Comparison of ENCODE assay signal across 12 cellular contexts in the genomic region with DNA sequence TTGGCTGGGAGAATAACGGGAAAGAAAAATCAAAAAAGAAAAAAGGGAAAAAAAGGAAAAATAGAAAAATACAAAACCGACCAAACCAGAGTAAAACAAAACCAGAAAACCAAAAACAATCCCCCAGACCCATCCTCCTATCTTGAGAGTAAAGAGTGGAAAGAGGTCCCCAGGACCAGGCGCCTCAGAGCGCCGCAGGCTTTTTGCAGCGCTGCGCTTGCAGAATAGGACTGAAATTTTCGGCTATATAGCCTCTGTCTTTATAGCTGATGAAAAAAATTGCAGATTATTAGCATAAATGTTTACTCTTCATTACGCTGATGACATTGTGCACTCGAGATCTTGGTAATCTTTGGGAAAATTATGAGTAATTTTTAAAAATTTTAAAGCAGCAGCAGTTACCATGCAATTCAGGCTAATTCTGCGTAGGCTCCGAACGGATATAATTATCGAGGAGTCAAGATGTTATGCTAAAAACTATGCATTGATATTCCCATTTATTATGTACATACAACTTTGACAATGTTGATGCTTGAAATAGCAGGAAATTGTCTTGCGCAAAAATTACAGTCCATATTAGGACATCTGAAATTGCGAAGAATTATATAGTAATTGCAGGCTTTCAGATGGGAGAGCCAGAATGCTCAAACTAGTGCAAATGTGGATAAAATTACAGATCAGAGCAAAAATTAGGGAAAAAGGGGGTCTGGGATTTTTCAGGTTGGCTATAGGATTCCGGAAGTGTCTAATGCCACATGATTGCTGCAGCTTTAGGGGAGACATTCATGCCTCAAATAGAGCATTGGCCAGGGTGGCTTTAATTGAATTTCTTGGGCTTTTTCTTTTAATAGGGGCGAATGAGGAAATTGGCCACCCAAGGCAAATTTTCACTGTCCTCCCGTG. TPM values are rescaled to one million over a fixed set of nuclear protein-coding genes. Genes with fewer than 3 reads are reported as not detected.
A peak's percentile ranks its signal among the peaks of the same experiment; 100 is the strongest.
DNase-seq lines count a peak whose midpoint lies in the region; ATAC-seq and TF ChIP-seq lines count a peak whose summit lies in the region.
"Had no signal": no experiment of that assay in that cellular context is flagged by ENCODE, and none has a peak within 500 bp of the region (broad histone marks: within the 10 kb centered on the region; RNA-seq: fewer than 3 reads in every experiment).

No MANE protein-coding gene starts in this region.

- H3K36me3 ChIP-seq in SJSA1 (no peaks in the 10 kb centered on the region; the same call in 1 of the 2 replicates), left lung (no peaks in the 10 kb centered on the region)
- H3K36me3 ChIP-seq: uterus had no signal

- DNase-seq in AG04450 (ENCODE audit: low read depth, low spot score) (no peak), ELF-1 (ENCODE audit: low read depth, low spot score) (peak; percentile 17), SJSA1 (ENCODE audit: low read depth in 1 of 2, low spot score in 2 of 2) (no peak), NOMO-1 treated with dmso at 0.1 percent for 144 hours (lab: John Stamatoyannopoulos, UW; ENCODE audit: unreplicated experiment) (no peak), left lung (no peak)
- DNase-seq: NCI-H2029 treated with DMSO at 0.1 percent for 48 hours; stimulated activated CD4-positive, alpha-beta T cell treated with anti-CD3 and anti-CD28 coated beads, Interleukin-2, amount 100 ng/mL, for 24 hours; uterus had no signal

- POLR2A ChIA-PET in AG04450 (lab: Yijun Ruan, JAX), result interaction anchor here (0.8 kb wide), 1 partner anchor 8 kb away, joined by 6 read pairs; no protein-coding TSS in a partner anchor

- no peak for ATAC-seq in GM21367 (IDR thresholded peaks at IDR 0.05; ENCODE audit: unreplicated experiment)
- ATAC-seq in HG02884 (IDR thresholded peaks at IDR 0.05; ENCODE audit: unreplicated experiment), result no peak
- ATAC-seq in left lung, result no peak

- intact Hi-C loops in left lung (cut with DNase I), result no loop called here

- TF ChIP-seq CTCF in AG04450 (IDR thresholded peaks at IDR 0.05; ENCODE audit: low read depth, low read length) (no peak), left lung (IDR thresholded peaks at IDR 0.05) (no peak)

- H3K9me3 ChIP-seq in AG04450 (ENCODE audit: control insufficient read depth, insufficient read depth, low read length), result peaks cover under 1% of the 10 kb centered on the region; the same call in 1 of the 2 replicates
- no peaks in the 10 kb centered on the region for H3K9me3 ChIP-seq in SJSA1 (replicated peaks)
- H3K9me3 ChIP-seq in iPS-18c (ENCODE audit: control insufficient read depth, insufficient read depth, low read length), result peaks cover 4% of the 10 kb centered on the region
- no peaks in the 10 kb centered on the region for H3K9me3 ChIP-seq in left lung
- H3K9me3 ChIP-seq: uterus had no signal

- H3K27ac ChIP-seq in AG04450 (ENCODE audit: low read depth, low read length), result peak overlapping the region; percentile 21
- no peak overlapping the region for H3K27ac ChIP-seq in SJSA1
- no peak overlapping the region for H3K27ac ChIP-seq in left lung
- H3K27ac ChIP-seq: uterus had no signal

- peak overlapping the region; percentile 63; the same call in 1 of the 2 replicates for H3K4me3 ChIP-seq in AG04450 (ENCODE audit: low read depth, low read length)
- H3K4me3 ChIP-seq in SJSA1, result peak overlapping the region; percentile 50
- H3K4me3 ChIP-seq in iPS-18c (ENCODE audit: insufficient read depth, low read depth, low read length), result peak overlapping the region; percentile 17; the same call in 1 of the 2 replicates
- no peak overlapping the region for H3K4me3 ChIP-seq in left lung

- CTCF ChIA-PET in AG04450 (lab: Charles Lee), result no interaction called here

- peaks cover 51% of the 10 kb centered on the region for H3K27me3 ChIP-seq in AG04450 (ENCODE audit: control insufficient read depth, insufficient read depth, low read length)
- no peaks in the 10 kb centered on the region for H3K27me3 ChIP-seq in SJSA1 (replicated peaks)
- H3K27me3 ChIP-seq in left lung, result peaks cover 100% of the 10 kb centered on the region in 2 donors

- H3K4me1 ChIP-seq in SJSA1 (replicated peaks) (peaks cover 41% of the 10 kb centered on the region), left lung (peaks cover 22 to 39% of the 10 kb centered on the region in 2 donors)

RNA-seq across cellular contexts. Expression of a gene that starts 8.4 kb away (rescaled TPM):
- polyA plus RNA-seq in AG04450 (2011; rRNA removed), result 1.9 and 2.2 TPM in 2 replicates
- 1.4 and 1.5 TPM in 2 replicates for polyA minus RNA-seq in AG04450 (2011; rRNA and poly(A)+ RNA removed)
- 4.7 and 4.9 TPM in 2 replicates for total RNA-seq in SJSA1 (2014; rRNA removed; shearing (Covaris generic))
- total RNA-seq in left lung, result not detected
- total RNA-seq: fibroblast of lung had no signal

RNA-seq across cellular contexts. Expression of a gene that starts 9.0 kb away (rescaled TPM):
- 0.10 and 0.24 TPM in 2 replicates for polyA plus RNA-seq in AG04450 (2011; rRNA removed)
- polyA minus RNA-seq in AG04450 (2011; rRNA and poly(A)+ RNA removed), result 0.09 TPM in 1 of 2 replicates, not detected in the other
- total RNA-seq in SJSA1 (2014; rRNA removed; shearing (Covaris generic)), result 0.92 TPM in 1 of 2 replicates, not detected in the other
- not detected for total RNA-seq in left lung
- total RNA-seq: fibroblast of lung, uterus had no signal
- polyA plus RNA-seq: fibroblast of lung had no signal

Comparison
In these comparisons a context has a peak if more than half of its experiments do, and no peak if none do; other contexts are left out.
1. H3K4me3 ChIP-seq: peak in AG04450 (single experiment), SJSA1 (single experiment) and iPS-18c (single experiment); none in left lung (0 of 2).